Comparison of ENCODE assay signal across 10 cellular contexts in genomic region chr1:168042362-168042761, GRCh38.
"Had no signal": no experiment of that assay in that cellular context is flagged by ENCODE, and none has a peak within 500 bp of the region (broad histone marks: within the 10 kb centered on the region; RNA-seq: fewer than 3 reads in every experiment).

No MANE protein-coding gene starts in this region.

- ATAC-seq: HCT116, K562 had no signal

- H3K9me3 ChIP-seq: HAP-1 had no signal

- FAIRE-seq: K562 had no signal

- H3K27ac ChIP-seq: GM23248, HL-60 had no signal

- H3K4me3 ChIP-seq: GM23248, HAP-1, K562 had no signal

- H3K9ac ChIP-seq: GM23248 had no signal

- DNase-seq: GM23248, GOT3, H7, HFFc6, IMR-90, KG1 had no signal
